In the genomic region with DNA sequence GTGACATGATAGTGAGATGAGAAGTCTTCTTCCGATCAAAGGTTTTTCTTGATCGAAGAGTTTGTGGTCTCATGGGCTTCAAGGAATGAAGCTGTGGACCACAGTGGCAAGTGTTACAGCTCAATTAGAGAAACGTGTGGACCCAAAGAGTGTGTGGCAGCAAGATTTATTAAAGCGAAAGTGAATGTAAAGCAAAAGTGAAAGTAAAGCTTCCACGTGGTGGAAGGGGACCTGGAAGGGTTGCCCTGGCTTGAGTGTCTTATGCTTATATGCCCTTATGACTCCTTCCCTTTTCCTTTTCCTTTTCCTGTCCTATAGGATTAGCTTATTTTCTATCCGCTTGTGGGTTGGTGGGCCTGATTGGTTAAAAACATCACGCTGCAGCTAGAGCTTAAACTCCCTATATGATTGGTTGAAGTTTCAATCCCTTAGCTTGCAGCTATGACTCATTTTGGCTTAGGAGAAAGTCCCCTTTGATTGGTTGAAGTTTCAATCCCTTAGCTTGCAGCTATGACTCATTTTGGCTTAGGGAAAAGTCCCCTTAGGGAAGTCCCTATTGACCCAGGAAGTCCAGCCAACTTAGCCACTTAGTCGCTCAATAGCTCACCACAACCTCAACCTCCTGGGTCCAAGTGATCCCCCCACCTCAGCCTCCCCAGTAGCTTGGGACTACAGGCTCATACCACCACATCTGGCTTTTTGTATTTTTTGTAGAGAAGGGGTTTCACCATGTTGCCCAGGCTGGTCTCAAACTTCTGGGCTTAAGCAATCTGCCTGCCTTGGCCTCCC, we compare ENCODE assay signal across 8 cellular contexts. TPM values are rescaled to one million over a fixed set of nuclear protein-coding genes. Genes with fewer than 3 reads are reported as not detected.
DNase-seq lines count a peak whose midpoint lies in the region; ATAC-seq, FAIRE-seq and TF ChIP-seq lines count a peak whose summit lies in the region.

No MANE protein-coding gene starts in this region.

- intact Hi-C loops in activated T-helper 1 cell treated with anti-CD3 and anti-CD28 coated beads, Interleukin-12 subunit alpha, Interleukin-12 subunit beta, Interleukin-2, Interleukin-4 antibody, amounts not matched to agents 30 ng/mL and 10 ng/mL and 1 ng/mL, durations not matched to agents 14 hours and 24 hours and 36 hours (cut with micrococcal nuclease), result loop anchor here (1.0 to 10.0 kb wide), 7 partner anchors 34 to 1892 kb away; a partner anchor contains a TSS

- H3K36me3 ChIP-seq in CD8-positive, alpha-beta memory T cell (ENCODE audit: insufficient read depth, low read length), result no peaks in the 10 kb centered on the region

- H3K4me1 Mint-ChIP-seq in CD8-positive, alpha-beta memory T cell, result peaks cover 19 to 32% (median 23%) of the 10 kb centered on the region in 3 donors
- peaks cover 16% of the 10 kb centered on the region for H3K4me1 Mint-ChIP-seq in activated T-helper 1 cell treated with anti-CD3 and anti-CD28 coated beads, Interleukin-12 subunit alpha, Interleukin-12 subunit beta, Interleukin-2, Interleukin-4 antibody, amounts not matched to agents 30 ng/mL and 10 ng/mL and 1 ng/mL, durations not matched to agents 14 hours and 24 hours and 36 hours (ENCODE audit: low read depth)

- H3K4me3 ChIP-seq in CD8-positive, alpha-beta memory T cell (ENCODE audit: low read length), result peak overlapping the region; percentile 51

- no peak for FAIRE-seq in H54 (lab: Jason Lieb, UNC)

- H3K9me3 Mint-ChIP-seq in CD8-positive, alpha-beta memory T cell, result peaks cover 0 to 4% (median 0%) of the 10 kb centered on the region in 5 donors
- H3K9me3 Mint-ChIP-seq in activated T-helper 1 cell treated with anti-CD3 and anti-CD28 coated beads, Interleukin-12 subunit alpha, Interleukin-12 subunit beta, Interleukin-2, Interleukin-4 antibody, amounts not matched to agents 30 ng/mL and 10 ng/mL and 1 ng/mL, durations not matched to agents 14 hours and 24 hours and 36 hours, result peaks cover 17% of the 10 kb centered on the region

- no peak for TF ChIP-seq POLR2A in H54 (IDR thresholded peaks at IDR 0.05; ENCODE audit: low read depth, low read length)

- no peaks in the 10 kb centered on the region for H3K9me3 ChIP-seq in CD8-positive, alpha-beta memory T cell (ENCODE audit: low read length)

- H3K27ac ChIP-seq in CD8-positive, alpha-beta memory T cell (ENCODE audit: low read depth, low read length), result peak overlapping the region; percentile 29

- CTCF ChIA-PET in CD8-positive, alpha-beta memory T cell (lab: Charles Lee), result interaction anchor here (0.7 to 3.5 kb wide), 5 partner anchors 21 to 1894 kb away, joined by 3 to 30 read pairs (median 4); a partner anchor contains a TSS

- H3K4me3 Mint-ChIP-seq in CD8-positive, alpha-beta memory T cell, result peak overlapping the region; percentile 86 to 94 (median 90)
- peak overlapping the region; percentile 73 for H3K4me3 Mint-ChIP-seq in activated T-helper 1 cell treated with anti-CD3 and anti-CD28 coated beads, Interleukin-12 subunit alpha, Interleukin-12 subunit beta, Interleukin-2, Interleukin-4 antibody, amounts not matched to agents 30 ng/mL and 10 ng/mL and 1 ng/mL, durations not matched to agents 14 hours and 24 hours and 36 hours

- peaks cover 0 to 3% of the 10 kb centered on the region in 2 donors for H3K27me3 Mint-ChIP-seq in CD8-positive, alpha-beta memory T cell
- peaks cover 2% of the 10 kb centered on the region for H3K27me3 Mint-ChIP-seq in activated T-helper 1 cell treated with anti-CD3 and anti-CD28 coated beads, Interleukin-12 subunit alpha, Interleukin-12 subunit beta, Interleukin-2, Interleukin-4 antibody, amounts not matched to agents 30 ng/mL and 10 ng/mL and 1 ng/mL, durations not matched to agents 14 hours and 24 hours and 36 hours (ENCODE audit: insufficient read depth)

- no peaks in the 10 kb centered on the region for H3K36me3 Mint-ChIP-seq in CD8-positive, alpha-beta memory T cell
- H3K36me3 Mint-ChIP-seq in activated T-helper 1 cell treated with anti-CD3 and anti-CD28 coated beads, Interleukin-12 subunit alpha, Interleukin-12 subunit beta, Interleukin-2, Interleukin-4 antibody, amounts not matched to agents 30 ng/mL and 10 ng/mL and 1 ng/mL, durations not matched to agents 14 hours and 24 hours and 36 hours (ENCODE audit: low read depth), result no peaks in the 10 kb centered on the region

- peaks cover 16% of the 10 kb centered on the region for H3K4me1 ChIP-seq in CD8-positive, alpha-beta memory T cell (ENCODE audit: insufficient read depth, low read length)

- DNase-seq in CD8-positive, alpha-beta memory T cell, result peak; percentile 7 to 62 (median 42)
- DNase-seq in NAMALWA (ENCODE audit: low spot score) (peak; percentile 73), lung microvascular endothelial cell (ENCODE audit: low read depth in 2 of 2) (peak; percentile 49 to 60), H54 (ENCODE audit: insufficient read length, low spot score) (no peak), globus pallidus (ENCODE audit: low spot score) (no peak)
- peak; percentile 24 for DNase-seq in activated T-helper 1 cell treated with anti-CD3 and anti-CD28 coated beads, Interleukin-12 subunit alpha, Interleukin-12 subunit beta, Interleukin-2, Interleukin-4 antibody, amounts not matched to agents 30 ng/mL and 10 ng/mL and 1 ng/mL, durations not matched to agents 14 hours and 24 hours and 36 hours (ENCODE audit: low spot score)

- POLR2A ChIA-PET in CD8-positive, alpha-beta memory T cell (lab: Charles Lee), result interaction anchor here (2.5 kb wide), 1 partner anchor 252 kb away, joined by 8 read pairs; a partner anchor contains a TSS

- ATAC-seq in GM21447 (IDR thresholded peaks at IDR 0.05; ENCODE audit: unreplicated experiment) (peak; percentile 66), HG03457 (IDR thresholded peaks at IDR 0.05; ENCODE audit: unreplicated experiment) (no peak)

- peak overlapping the region; percentile 93 to 99 (median 98) for H3K27ac Mint-ChIP-seq in CD8-positive, alpha-beta memory T cell
- peak overlapping the region; percentile 78 for H3K27ac Mint-ChIP-seq in activated T-helper 1 cell treated with anti-CD3 and anti-CD28 coated beads, Interleukin-12 subunit alpha, Interleukin-12 subunit beta, Interleukin-2, Interleukin-4 antibody, amounts not matched to agents 30 ng/mL and 10 ng/mL and 1 ng/mL, durations not matched to agents 14 hours and 24 hours and 36 hours

- no peaks in the 10 kb centered on the region for H3K27me3 ChIP-seq in CD8-positive, alpha-beta memory T cell (ENCODE audit: insufficient read depth, low read length, poor library complexity, severe bottlenecking)

RNA-seq across cellular contexts. Expression of a gene that starts 34.7 kb away (rescaled TPM):
- total RNA-seq in CD8-positive, alpha-beta memory T cell, result 100 to 1,000 TPM; 140 to 147 TPM
- 122 TPM for polyA plus RNA-seq in CD8-positive, alpha-beta memory T cell
- total RNA-seq in activated T-helper 1 cell treated with anti-CD3 and anti-CD28 coated beads, Interleukin-12 subunit alpha, Interleukin-12 subunit beta, Interleukin-2, Interleukin-4 antibody, amounts not matched to agents 30 ng/mL and 10 ng/mL and 1 ng/mL, durations not matched to agents 14 hours and 24 hours and 36 hours, result 118 and 125 TPM in 2 replicates
- total RNA-seq in lung microvascular endothelial cell, result 49.6 and 61.7 TPM in 2 replicates

Comparison
In these comparisons a context has a peak if more than half of its experiments do, and no peak if none do; other contexts are left out.
1. DNase-seq: peak in CD8-positive, alpha-beta memory T cell (5 of 5), NAMALWA (single experiment), activated T-helper 1 cell treated with anti-CD3 and anti-CD28 coated beads, Interleukin-12 subunit alpha, Interleukin-12 subunit beta, Interleukin-2, Interleukin-4 antibody, amounts not matched to agents 30 ng/mL and 10 ng/mL and 1 ng/mL, durations not matched to agents 14 hours and 24 hours and 36 hours (single experiment) and lung microvascular endothelial cell (2 of 2); none in H54 (single experiment) and globus pallidus (single experiment).